ENCODE assay signal across 15 cellular contexts in the genomic region with DNA sequence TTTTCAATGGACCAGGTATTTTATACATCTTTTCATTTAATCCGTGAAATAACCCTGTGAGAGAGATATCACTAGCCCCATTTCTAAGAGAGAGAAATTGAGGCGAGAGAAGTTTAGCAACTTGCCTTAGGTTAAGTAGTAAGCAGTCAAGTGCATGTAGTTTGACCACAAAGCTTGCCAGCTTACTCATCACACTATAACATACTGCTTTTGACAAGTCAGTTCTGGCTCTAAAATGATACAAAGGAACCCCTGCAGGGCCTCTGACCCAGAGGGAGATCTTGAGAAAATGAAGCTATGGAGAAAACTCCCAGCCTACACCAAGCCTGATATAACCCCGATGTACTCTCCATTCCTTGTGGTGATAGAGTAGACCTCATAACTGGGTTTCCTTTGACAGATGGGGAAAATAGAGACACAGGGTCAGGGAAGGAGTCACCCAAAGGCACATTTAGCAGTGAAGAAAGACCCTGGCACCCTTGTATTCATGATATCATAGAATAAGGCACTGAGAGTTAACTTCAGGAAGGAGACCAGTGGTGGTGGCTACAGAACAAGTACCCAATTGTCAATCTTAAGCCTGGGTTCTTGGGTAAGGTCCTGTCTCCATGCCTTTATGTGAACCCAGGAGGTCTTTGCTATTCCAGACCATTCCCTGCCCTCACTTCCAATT.
A peak's percentile ranks its signal among the peaks of the same experiment; 100 is the strongest.
DNase-seq lines count a peak whose midpoint lies in the region; ATAC-seq, FAIRE-seq and TF ChIP-seq lines count a peak whose summit lies in the region.
"Had no signal": no experiment of that assay in that cellular context is flagged by ENCODE, and none has a peak within 500 bp of the region (broad histone marks: within the 10 kb centered on the region; RNA-seq: fewer than 3 reads in every experiment).

No MANE protein-coding gene starts in this region.

- no peak overlapping the region for H3K4ac ChIP-seq in neuronal stem cell (ENCODE audit: low read length)

- no peak overlapping the region for H3K4me2 ChIP-seq in neuronal stem cell (ENCODE audit: insufficient read depth, low read length, poor library complexity, severe bottlenecking)
- H3K4me2 ChIP-seq: SK-N-SH had no signal

- H2BK12ac ChIP-seq in neuronal stem cell (ENCODE audit: low read length): no peak overlapping the region

- no peak overlapping the region for H2AFZ ChIP-seq in neuronal stem cell (ENCODE audit: low read length)

- H3K79me1 ChIP-seq in neuronal stem cell (ENCODE audit: low read depth, low read length): no peaks in the 10 kb centered on the region

- no peaks in the 10 kb centered on the region for H3K36me3 ChIP-seq in MG63
- H3K36me3 ChIP-seq in bronchial epithelial cell (ENCODE audit: control insufficient read depth, insufficient read depth, low read length): no peaks in the 10 kb centered on the region
- no peaks in the 10 kb centered on the region for H3K36me3 ChIP-seq in neuronal stem cell (replicated peaks in 1 of 2; ENCODE audit: control insufficient read depth in 2 of 2, insufficient read depth in 2 of 2, low read length in 2 of 2)
- no peaks in the 10 kb centered on the region for H3K36me3 ChIP-seq in effector memory CD4-positive, alpha-beta T cell (ENCODE audit: control insufficient read depth, insufficient read depth, low read length)
- H3K36me3 ChIP-seq: esophagus muscularis mucosa, suprapubic skin had no signal

- H3K27me3 ChIP-seq in MG63 (no peaks in the 10 kb centered on the region), bronchial epithelial cell (ENCODE audit: control insufficient read depth, insufficient read depth, low read length) (no peaks in the 10 kb centered on the region), neuronal stem cell (ENCODE audit: control insufficient read depth in 3 of 3, insufficient read depth in 3 of 3, low read depth in 1 of 3, low read length in 3 of 3) (no peaks in the 10 kb centered on the region)
- no peaks in the 10 kb centered on the region for H3K27me3 ChIP-seq in effector memory CD4-positive, alpha-beta T cell (replicated peaks; ENCODE audit: control insufficient read depth, insufficient read depth, low read length, poor library complexity, severe bottlenecking)
- H3K27me3 ChIP-seq: esophagus muscularis mucosa, suprapubic skin had no signal

- H3K18ac ChIP-seq in neuronal stem cell (ENCODE audit: low read length): no peak overlapping the region

- H3K4me1 ChIP-seq in neuronal stem cell (ENCODE audit: control insufficient read depth in 2 of 2, insufficient read depth in 1 of 2, low read depth in 1 of 2, low read length in 2 of 2): no peaks in the 10 kb centered on the region
- H3K4me1 ChIP-seq in effector memory CD4-positive, alpha-beta T cell (ENCODE audit: control insufficient read depth, insufficient read depth, low read length, poor library complexity, severe bottlenecking): peaks cover 16% of the 10 kb centered on the region

- TF ChIP-seq CTCF in bronchial epithelial cell (IDR thresholded peaks at IDR 0.05; ENCODE audit: insufficient read depth, low read length, severe bottlenecking): no peak

- no peak overlapping the region for H3K9ac ChIP-seq in neuronal stem cell (ENCODE audit: low read depth, low read length, poor library complexity)
- H3K9ac ChIP-seq: SK-N-SH had no signal

- DNase-seq in EL: peak; percentile 38
- DNase-seq in MG63: peak; percentile 24
- peak; percentile 85 for DNase-seq in bronchial epithelial cell (ENCODE audit: low read depth)
- no peak for DNase-seq in NCI-H1048 (lab: John Stamatoyannopoulos, UW)
- DNase-seq in neuronal stem cell (ENCODE audit: low spot score): no peak
- no peak for DNase-seq in effector memory CD4-positive, alpha-beta T cell
- no peak for DNase-seq in mesenteric fat pad (ENCODE audit: low spot score)
- DNase-seq: activated effector memory CD4-positive, alpha-beta T cell treated with anti-CD3 and anti-CD28 coated beads, Interleukin-2, amount 50 U/mL, for 16 hours; DMS53; mesendoderm; SK-N-SH had no signal

- peak; percentile 74 for ATAC-seq in GM19035 (IDR thresholded peaks at IDR 0.05; ENCODE audit: unreplicated experiment)
- ATAC-seq: K562 had no signal

- no peak overlapping the region for H2BK5ac ChIP-seq in neuronal stem cell (ENCODE audit: low read length)

- H2BK120ac ChIP-seq in neuronal stem cell (ENCODE audit: low read depth, low read length): no peak overlapping the region

- H3K9me3 ChIP-seq in MG63 (no peaks in the 10 kb centered on the region), neuronal stem cell (replicated peaks in 1 of 2; ENCODE audit: control insufficient read depth in 2 of 2, insufficient read depth in 1 of 2, low read depth in 1 of 2, low read length in 2 of 2) (no peaks in the 10 kb centered on the region)
- H3K9me3 ChIP-seq in effector memory CD4-positive, alpha-beta T cell (ENCODE audit: control insufficient read depth, low read length): no peaks in the 10 kb centered on the region
- H3K9me3 ChIP-seq: esophagus muscularis mucosa, SK-N-SH, suprapubic skin had no signal

- no peak overlapping the region for H2BK15ac ChIP-seq in neuronal stem cell (ENCODE audit: low read length)

- no peak overlapping the region for H4K91ac ChIP-seq in neuronal stem cell (ENCODE audit: low read depth, low read length, poor library complexity)

- no peak overlapping the region for H3K4me3 ChIP-seq in MG63
- H3K4me3 ChIP-seq in bronchial epithelial cell (ENCODE audit: low read depth, low read length): no peak overlapping the region
- no peak overlapping the region for H3K4me3 ChIP-seq in neuronal stem cell (ENCODE audit: low read length in 2 of 2)
- no peak overlapping the region for H3K4me3 ChIP-seq in effector memory CD4-positive, alpha-beta T cell (ENCODE audit: insufficient read depth, low read depth, low read length, poor library complexity, severe bottlenecking)
- H3K4me3 ChIP-seq: esophagus muscularis mucosa, K562, suprapubic skin had no signal

- H2AK5ac ChIP-seq in neuronal stem cell (ENCODE audit: low read depth, low read length): no peak overlapping the region

- no peak overlapping the region for H3K14ac ChIP-seq in neuronal stem cell (ENCODE audit: low read length)

- no peak overlapping the region for H3K23ac ChIP-seq in neuronal stem cell (ENCODE audit: low read depth, low read length, poor library complexity)

- no CpG with 5 or more reads among the region's 3 CpGs for WGBS in neuronal stem cell (ENCODE audit: extremely low coverage in 2 of 2, insufficient read length in 2 of 2, insufficient replicate concordance in 1 of 2), 2 donors

- H4K8ac ChIP-seq in neuronal stem cell (ENCODE audit: low read depth, low read length): no peak overlapping the region

- H3K27ac ChIP-seq in neuronal stem cell (replicated peaks; ENCODE audit: low read length): no peak overlapping the region
- no peak overlapping the region for H3K27ac ChIP-seq in effector memory CD4-positive, alpha-beta T cell (ENCODE audit: insufficient read depth, low read length, poor library complexity, severe bottlenecking)
- H3K27ac ChIP-seq: esophagus muscularis mucosa, suprapubic skin had no signal

- FAIRE-seq in bronchial epithelial cell (lab: Jason Lieb, UNC): no peak
- FAIRE-seq: K562 had no signal

Comparison
In these comparisons a context has a peak if more than half of its experiments do, and no peak if none do; other contexts are left out.
1. DNase-seq: peak in EL (single experiment), MG63 (single experiment) and bronchial epithelial cell (single experiment); none in NCI-H1048 (single experiment), neuronal stem cell (single experiment), effector memory CD4-positive, alpha-beta T cell (0 of 3) and mesenteric fat pad (single experiment).